34 cellular contexts compared by ENCODE assay signal in genomic region chr7:69586315-69586714, GRCh38.
"Had no signal": no experiment of that assay in that cellular context is flagged by ENCODE, and none has a peak within 500 bp of the region (broad histone marks: within the 10 kb centered on the region; RNA-seq: fewer than 3 reads in every experiment).

No MANE protein-coding gene starts in this region.

- DNase-seq: Karpas-422, Kasumi-1, MG63, MM.1S, MV-4-11, NCI-H1048, NCI-H1092, NCI-H1092 treated with DMSO at 0.1 percent for 48 hours, NCI-H1105, NCI-H1105 treated with DMSO at 0.1 percent for 48 hours, NCI-H1417, NCI-H1417 treated with DMSO at 0.1 percent for 48 hours, NCI-H1436, NCI-H1436 treated with DMSO at 0.1 percent for 48 hours, NCI-H146, NCI-H1694, NCI-H1694 treated with DMSO at 0.1 percent for 48 hours, NCI-H187, NCI-H187 treated with DMSO at 0.1 percent for 48 hours, NCI-H1930, NCI-H2029, NCI-H2029 treated with DMSO at 0.1 percent for 48 hours, NCI-H2081, NCI-H2081 treated with DMSO at 0.1 percent for 48 hours, NCI-H2107, NCI-H2171, NCI-H2171 treated with DMSO at 0.1 percent for 48 hours, NCI-H2227 treated with DMSO at 0.1 percent for 48 hours, NCI-H226, NCI-H345, NCI-H446, NCI-H446 treated with DMSO at 0.1 percent for 48 hours, NCI-H510A had no signal

- H3K9ac ChIP-seq: KMS-11 had no signal

- H3K4me2 ChIP-seq: KMS-11 had no signal

- H3K36me3 ChIP-seq: MG63 had no signal

- H3K27ac ChIP-seq: KMS-11 had no signal

- H3K9me3 ChIP-seq: MG63 had no signal

- H3K27me3 ChIP-seq: MG63 had no signal

- H3K4me3 ChIP-seq: MG63 had no signal
